Comparison of ENCODE assay signal across 13 cellular contexts in genomic region chr18:2395427-2396161, GRCh38.
DNase-seq lines count a peak whose midpoint lies in the region; ATAC-seq and TF ChIP-seq lines count a peak whose summit lies in the region.
"Had no signal": no experiment of that assay in that cellular context is flagged by ENCODE, and none has a peak within 500 bp of the region (broad histone marks: within the 10 kb centered on the region; RNA-seq: fewer than 3 reads in every experiment).

No MANE protein-coding gene starts in this region.

- no peaks in the 10 kb centered on the region for H3K36me3 ChIP-seq in PC-3 (ENCODE audit: low read depth, low read length)
- H3K36me3 ChIP-seq: adrenal gland had no signal

- CTCF ChIA-PET in PC-3 (lab: Charles Lee) = interaction anchor here (0.5 kb wide), 1 partner anchor 22 kb away, joined by 3 read pairs; no protein-coding TSS in a partner anchor

- no peak overlapping the region for H2AFZ ChIP-seq in PC-3 (ENCODE audit: low read length)

- no peaks in the 10 kb centered on the region for H3F3A ChIP-seq in PC-3 (ENCODE audit: low read length, unreplicated experiment)

- H3K4me1 ChIP-seq in PC-3 (ENCODE audit: insufficient read depth, low read length) = 0 out of 2 replicates have a peak, but pooled peaks cover 4% of the 10 kb centered on the region
- H3K4me1 ChIP-seq: adrenal gland had no signal

- no peak overlapping the region for H3K9ac ChIP-seq in PC-3 (ENCODE audit: low read length)

- TF ChIP-seq CTCF in PC-3 (conservative IDR thresholded peaks at IDR 0.05; ENCODE audit: low read depth, low read length) = no peak

- intact Hi-C loops in PC-3 (cut with micrococcal nuclease) = no loop called here

- H3K9me2 ChIP-seq in PC-3 (replicated peaks; ENCODE audit: low read length) = no peaks in the 10 kb centered on the region; the same call in 1 of the 2 replicates

- H4K20me1 ChIP-seq in PC-3 (ENCODE audit: low read length) = no peaks in the 10 kb centered on the region

- peak; percentile 84 for ATAC-seq in GM18508 (IDR thresholded peaks at IDR 0.05; ENCODE audit: insufficient read depth, unreplicated experiment)
- ATAC-seq in GM19467 (IDR thresholded peaks at IDR 0.05; ENCODE audit: unreplicated experiment) = peak; percentile 87
- peak; percentile 65 for ATAC-seq in HG02981 (IDR thresholded peaks at IDR 0.05; ENCODE audit: unreplicated experiment)
- peak; percentile 53; the same call in 1 of the 2 replicates for ATAC-seq in PC-3

- DNase-seq in PC-3 = no peak
- DNase-seq in NOMO-1 (lab: John Stamatoyannopoulos, UW; ENCODE audit: unreplicated experiment in 2 of 2) = no peak
- no peak for DNase-seq in globus pallidus (ENCODE audit: low spot score)
- DNase-seq in ecto neural progenitor cell (ENCODE audit: low spot score) = no peak
- DNase-seq in T1000 (lab: John Stamatoyannopoulos, UW) = no peak
- DNase-seq: activated CD8-positive, alpha-beta memory T cell treated with anti-CD3 and anti-CD28 coated beads, Interleukin-2, amount 50 U/mL, for 4 hours; adrenal gland; dermis blood vessel endothelial cell; GF-D8; NCI-H1048 had no signal

- POLR2A ChIA-PET in PC-3 (lab: Charles Lee; ENCODE audit: unreplicated experiment) = no interaction called here

- BruUV-seq in PC-3 (replicated peaks; lab: Mats Ljungman, UMichigan) = no TSS peak

- H3K4me2 ChIP-seq in PC-3 (ENCODE audit: low read length) = no peak overlapping the region

- H3K27ac ChIP-seq in PC-3 (ENCODE audit: low read length) = no peak overlapping the region
- H3K27ac ChIP-seq: adrenal gland had no signal

- no peaks in the 10 kb centered on the region for H3K9me3 ChIP-seq in PC-3 (ENCODE audit: low read length)
- H3K9me3 ChIP-seq: adrenal gland had no signal

- H3K4me3 ChIP-seq in PC-3 (ENCODE audit: low read length) = no peak overlapping the region
- H3K4me3 ChIP-seq: adrenal gland had no signal

- H3K79me2 ChIP-seq in PC-3 (ENCODE audit: low read length) = no peaks in the 10 kb centered on the region

- H3K27me3 ChIP-seq in PC-3 (ENCODE audit: low read length) = no peaks in the 10 kb centered on the region
- H3K27me3 ChIP-seq: adrenal gland had no signal
